ENCODE assay signal across 14 cellular contexts in genomic region chr2:11687736-11688135, GRCh38. TPM values are rescaled to one million over a fixed set of nuclear protein-coding genes. Genes with fewer than 3 reads are reported as not detected.
DNase-seq lines count a peak whose midpoint lies in the region; ATAC-seq, FAIRE-seq and TF ChIP-seq lines count a peak whose summit lies in the region.
"Had no signal": no experiment of that assay in that cellular context is flagged by ENCODE, and none has a peak within 500 bp of the region (broad histone marks: within the 10 kb centered on the region; RNA-seq: fewer than 3 reads in every experiment).

No MANE protein-coding gene starts in this region.

- no peak for FAIRE-seq in K562 (lab: Jason Lieb, UNC)

- no peak for TF ChIP-seq CTCF in K562 (IDR thresholded peaks at IDR 0.05 in 2 of 3, conservative IDR thresholded peaks at IDR 0.05 in 1 of 3; ENCODE audit: insufficient read depth in 2 of 3, low read depth in 1 of 3, low read length in 3 of 3)

- in situ Hi-C loops in K562 (cut with MboI) = no loop called here

- DNase-seq in Right ventricle myocardium superior = peak; percentile 37
- DNase-seq in Right ventricle myocardium inferior (ENCODE audit: missing footprints) = no peak
- no peak for DNase-seq in K562 (ENCODE audit: extremely low read depth in 1 of 4, low spot score in 3 of 4)
- peak; percentile 63 for DNase-seq in islet precursor cell
- DNase-seq in effector memory CD8-positive, alpha-beta T cell = no peak
- DNase-seq: cerebellar nuclear complex, NCI-H187 treated with DMSO at 0.1 percent for 48 hours had no signal

- H3K9me1 ChIP-seq in K562 (ENCODE audit: control insufficient read depth, insufficient read depth, low read length) = no peaks in the 10 kb centered on the region

- intact Hi-C loops in Right ventricle myocardium superior (cut with DNase I) = no loop called here
- intact Hi-C loops in Right ventricle myocardium inferior (cut with DNase I) = loop anchor here (1.0 to 10.0 kb wide), 2 partner anchors 92 to 213 kb away; no protein-coding TSS in a partner anchor
- intact Hi-C loops in K562 (cut with micrococcal nuclease) = loop anchor here (1.0 to 2.0 kb wide), 2 partner anchors 57 to 92 kb away; no protein-coding TSS in a partner anchor

- H3K27me3 Mint-ChIP-seq in effector memory CD8-positive, alpha-beta T cell = peaks cover 30 to 59% of the 10 kb centered on the region in 2 donors

- 39% methylated on average over 9 of the region's 9 CpGs for WGBS in K562 (ENCODE audit: insufficient coverage, low coverage, missing lambda C conversion rate)

- H3K4me2 ChIP-seq in K562 (ENCODE audit: insufficient read depth, low read length) = no peak overlapping the region

- H3K36me3 ChIP-seq in K562 (ENCODE audit: control insufficient read depth, insufficient read depth, low read length) (no peaks in the 10 kb centered on the region), subcutaneous abdominal adipose tissue (ENCODE audit: control insufficient read depth in 5 of 5, insufficient read depth in 5 of 5, low read length in 5 of 5) (no peaks in the 10 kb centered on the region)
- H3K36me3 ChIP-seq: SJCRH30 had no signal

- BruUV-seq in K562 (replicated peaks; lab: Mats Ljungman, UMichigan) = no TSS peak

- no peaks in the 10 kb centered on the region for H3K36me3 Mint-ChIP-seq in effector memory CD8-positive, alpha-beta T cell (ENCODE audit: insufficient read depth)
- H3K36me3 Mint-ChIP-seq: activated CD8-positive, alpha-beta memory T cell treated with anti-CD3 and anti-CD28 coated beads, Interleukin-2, amount 10 ng/mL, durations not matched to agents 7 days and 5 days had no signal

- no peaks in the 10 kb centered on the region; the same call in 1 of the 2 replicates for H4K20me1 ChIP-seq in K562 (replicated peaks; ENCODE audit: control insufficient read depth, insufficient read depth, low read length)

- CTCF ChIA-PET in K562 (lab: Yijun Ruan, JAX; ENCODE audit: low intra/inter-chr PET ratio) = interaction anchor here (0.7 to 2.5 kb wide), 3 partner anchors 89 to 857 kb away, joined by 3 to 31 read pairs (median 4); no protein-coding TSS in a partner anchor

- H3K4me3 ChIP-seq in K562 = no peak overlapping the region
- H3K4me3 ChIP-seq in subcutaneous abdominal adipose tissue (ENCODE audit: low read depth in 1 of 5, low read length in 5 of 5) = peak overlapping the region in 3 of 5 donors; percentile 52 to 56 (median 54)

- H3K9me3 Mint-ChIP-seq in effector memory CD8-positive, alpha-beta T cell = no peaks in the 10 kb centered on the region

- TF ChIP-seq EP300 in K562 (IDR thresholded peaks at IDR 0.05; ENCODE audit: low read length) = no peak

- H3K27ac ChIP-seq in K562 (ENCODE audit: extremely low read depth, low read depth, low read length) = no peak overlapping the region
- H3K27ac ChIP-seq in subcutaneous abdominal adipose tissue (ENCODE audit: low read depth, low read length) = peak overlapping the region; percentile 71
- H3K27ac ChIP-seq: SJCRH30 had no signal

- H3K9ac ChIP-seq in K562 (ENCODE audit: insufficient read depth in 1 of 2, low read depth in 2 of 2, low read length in 2 of 2) (0 out of 4 replicates have a peak overlapping the region, but pooled peaks of 1 of the 2 experiments have one; percentile 49), subcutaneous abdominal adipose tissue (ENCODE audit: low read length in 5 of 5) (peak overlapping the region in 1 of 5 donors; percentile 43)

- ATAC-seq in Right ventricle myocardium superior (ENCODE audit: poor library complexity) = peak; percentile 6
- no peak for ATAC-seq in Right ventricle myocardium inferior
- ATAC-seq in K562 = no peak
- ATAC-seq in effector memory CD8-positive, alpha-beta T cell (replicated peaks) = no peak
- ATAC-seq in HG03521 (IDR thresholded peaks at IDR 0.05; ENCODE audit: unreplicated experiment) = no peak
- ATAC-seq in GM19455 (IDR thresholded peaks at IDR 0.05; ENCODE audit: unreplicated experiment) = no peak

- H3K4me1 Mint-ChIP-seq in effector memory CD8-positive, alpha-beta T cell (ENCODE audit: low read depth in 2 of 2) = peaks cover 9% of the 10 kb centered on the region in 2 donors

- POLR2A ChIA-PET in K562 (lab: Yijun Ruan, JAX) = interaction anchor here (0.6 to 1.0 kb wide), 2 partner anchors 11 to 116 kb away, joined by 3 read pairs; no protein-coding TSS in a partner anchor

- H3K4me1 ChIP-seq in K562 (replicated peaks in 1 of 2; ENCODE audit: control insufficient read depth in 2 of 2, insufficient read depth in 2 of 2, low read length in 2 of 2) = peaks cover 0 to 6% of the 10 kb centered on the region in 2 experiments; a peak in 3 of 5 replicates
- H3K4me1 ChIP-seq in subcutaneous abdominal adipose tissue (ENCODE audit: control insufficient read depth in 5 of 5, insufficient read depth in 5 of 5, low read length in 5 of 5) = peaks cover 3 to 35% (median 26%) of the 10 kb centered on the region in 5 donors

- TF ChIP-seq POLR2A in K562 (conservative IDR thresholded peaks at IDR 0.05) = no peak

- H3K79me2 ChIP-seq in K562 (ENCODE audit: control insufficient read depth, insufficient read depth, low read length) = no peaks in the 10 kb centered on the region

- H3K27ac Mint-ChIP-seq in effector memory CD8-positive, alpha-beta T cell = no peak overlapping the region
- H3K27ac Mint-ChIP-seq: activated CD8-positive, alpha-beta memory T cell treated with anti-CD3 and anti-CD28 coated beads, Interleukin-2, amount 10 ng/mL, durations not matched to agents 7 days and 5 days had no signal

- H3K9me3 ChIP-seq in K562 (replicated peaks; ENCODE audit: control insufficient read depth, insufficient read depth, low read depth, low read length) (no peaks in the 10 kb centered on the region), subcutaneous abdominal adipose tissue (ENCODE audit: control insufficient read depth in 5 of 5, low read length in 5 of 5) (no peaks in the 10 kb centered on the region)
- H3K9me3 ChIP-seq: SJCRH30 had no signal

- peaks cover 10 to 33% of the 10 kb centered on the region in 2 experiments; a peak in 3 of 5 replicates for H3K27me3 ChIP-seq in K562 (ENCODE audit: control insufficient read depth in 2 of 2, insufficient read depth in 2 of 2, low read length in 2 of 2)
- peaks cover 0 to 11% (median 7%) of the 10 kb centered on the region in 5 donors for H3K27me3 ChIP-seq in subcutaneous abdominal adipose tissue (ENCODE audit: control insufficient read depth in 5 of 5, insufficient read depth in 4 of 5, low read length in 5 of 5)
- H3K27me3 ChIP-seq: SJCRH30 had no signal

- no peak overlapping the region for H3K4me3 Mint-ChIP-seq in effector memory CD8-positive, alpha-beta T cell

- H2AFZ ChIP-seq in K562 (ENCODE audit: low read depth, low read length) = 0 out of 2 replicates have a peak overlapping the region, but pooled peaks have one; percentile 81

- TF ChIP-seq RAD21 in K562 (CRISPR knock-in tag; conservative IDR thresholded peaks at IDR 0.05 in 1 of 2, IDR thresholded peaks at IDR 0.05 in 1 of 2) = no peak

TF ChIP-seq in K562, 482 proteins besides CTCF, POLR2A, EP300 and RAD21 (continues in another document):
- no peak for TF ChIP-seq NFE2 (IDR thresholded peaks at IDR 0.05; ENCODE audit: low read depth)

RNA-seq across cellular contexts. Expression of gene NTSR2, which starts 17.7 kb away (rescaled TPM):
- total RNA-seq in Right ventricle myocardium superior (0.19 TPM), Right ventricle myocardium inferior (not detected), K562 (2014; rRNA removed) (not detected in 2 replicates), K562 (2014; rRNA removed; fragmentation: Illumina TruSeq; extraction: Trizol) (not detected in 2 replicates), K562 (2015; rRNA removed; fragmentation: Illumina TruSeq; extraction: Trizol) (not detected in 2 replicates), K562 (2021) (not detected in 2 replicates)
- not detected in 2 replicates for total RNA-seq in K562 (2011; cell fraction: chromatin; rRNA removed; ENCODE audit: low replicate concordance)
- not detected in 2 replicates for total RNA-seq in K562 (2011; cell fraction: nucleolus; rRNA removed)
- not detected in 2 replicates for total RNA-seq in K562 (2011; cell fraction: nucleoplasm; rRNA removed)
- polyA plus RNA-seq in K562 (2011; rRNA removed) (not detected in 2 replicates), K562 (2014; fragmentation: Illumina TruSeq; extraction: Trizol) (not detected in 2 replicates), K562 (2014; fragmentation: Nextera tagmentation; extraction: Ambion mirVana) (not detected), K562 (2014; rRNA removed) (not detected in 2 replicates)
- not detected in 2 replicates for polyA plus RNA-seq in K562 (2011; cell fraction: cytosol; rRNA removed)
- polyA plus RNA-seq in K562 (2011; cell fraction: nucleus; rRNA removed) = not detected in 2 replicates
- not detected in 2 replicates for polyA plus RNA-seq in K562 (2012)
- polyA minus RNA-seq in K562 (2011; rRNA and poly(A)+ RNA removed) = not detected in 2 replicates
- not detected in 2 replicates for polyA minus RNA-seq in K562 (2011; cell fraction: cytosol; rRNA and poly(A)+ RNA removed)
- not detected in 2 replicates for polyA minus RNA-seq in K562 (2011; cell fraction: nucleus; rRNA and poly(A)+ RNA removed)
- total RNA-seq: activated CD8-positive, alpha-beta memory T cell treated with anti-CD3 and anti-CD28 coated beads, Interleukin-2, amount 10 ng/mL, durations not matched to agents 7 days and 5 days; epithelial cell of proximal tubule; lung microvascular endothelial cell; SJCRH30 had no signal

RNA-seq across cellular contexts. Expression of gene LPIN1, which starts 58.7 kb away (rescaled TPM):
- 62.4 TPM for total RNA-seq in Right ventricle myocardium superior
- 64.6 TPM for total RNA-seq in Right ventricle myocardium inferior
- total RNA-seq in K562 (2011; cell fraction: chromatin; rRNA removed; ENCODE audit: low replicate concordance) = 261 and 278 TPM in 2 replicates
- total RNA-seq in K562 (2011; cell fraction: nucleolus; rRNA removed) = 132 and 152 TPM in 2 replicates
- 219 and 247 TPM in 2 replicates for total RNA-seq in K562 (2011; cell fraction: nucleoplasm; rRNA removed)
- 25.1 and 33.4 TPM in 2 replicates for total RNA-seq in K562 (2014; rRNA removed)
- 27.8 and 32.6 TPM in 2 replicates for total RNA-seq in K562 (2014; rRNA removed; fragmentation: Illumina TruSeq; extraction: Trizol)
- total RNA-seq in K562 (2015; rRNA removed; fragmentation: Illumina TruSeq; extraction: Trizol) = 25.3 and 27.8 TPM in 2 replicates
- total RNA-seq in K562 (2021) = 37.6 and 39.9 TPM in 2 replicates
- polyA plus RNA-seq in K562 (2011; rRNA removed) = 84.0 and 96.3 TPM in 2 replicates
- 38.4 and 54.3 TPM in 2 replicates for polyA plus RNA-seq in K562 (2011; cell fraction: cytosol; rRNA removed)
- polyA plus RNA-seq in K562 (2011; cell fraction: nucleus; rRNA removed) = 117 and 127 TPM in 2 replicates
- polyA plus RNA-seq in K562 (2012) = 22.4 and 25.9 TPM in 2 replicates
- 30.1 and 32.5 TPM in 2 replicates for polyA plus RNA-seq in K562 (2014; fragmentation: Illumina TruSeq; extraction: Trizol)
- polyA plus RNA-seq in K562 (2014; fragmentation: Nextera tagmentation; extraction: Ambion mirVana) = 10 to 100 TPM in 1 of 2 experiments, 1 to 10 TPM in 1; 9.2 to 12.7 TPM
- 36.0 and 36.4 TPM in 2 replicates for polyA plus RNA-seq in K562 (2014; rRNA removed)
- polyA minus RNA-seq in K562 (2011; rRNA and poly(A)+ RNA removed) = 66.6 and 83.7 TPM in 2 replicates
- 35.4 and 38.8 TPM in 2 replicates for polyA minus RNA-seq in K562 (2011; cell fraction: cytosol; rRNA and poly(A)+ RNA removed)
- 79.0 and 128 TPM in 2 replicates for polyA minus RNA-seq in K562 (2011; cell fraction: nucleus; rRNA and poly(A)+ RNA removed)

Comparison
In these comparisons a context has a peak if more than half of its experiments do, and no peak if none do; other contexts are left out.
1. DNase-seq: peak in Right ventricle myocardium superior (single experiment) and islet precursor cell (single experiment); none in Right ventricle myocardium inferior (single experiment), K562 (0 of 4) and effector memory CD8-positive, alpha-beta T cell (0 of 3).